9 cellular contexts compared by ENCODE assay signal in genomic region chr7:36119005-36119711, GRCh38. TPM values are rescaled to one million over a fixed set of nuclear protein-coding genes. Genes with fewer than 3 reads are reported as not detected.
DNase-seq lines count a peak whose midpoint lies in the region; ATAC-seq and TF ChIP-seq lines count a peak whose summit lies in the region.
"Had no signal": no experiment of that assay in that cellular context is flagged by ENCODE, and none has a peak within 500 bp of the region (broad histone marks: within the 10 kb centered on the region; RNA-seq: fewer than 3 reads in every experiment).

No MANE protein-coding gene starts in this region.

- CTCF ChIA-PET in HEK293 (lab: Yijun Ruan, JAX) = interaction anchor here (0.7 to 1.3 kb wide), 3 partner anchors 10 to 173 kb away, joined by 3 to 4 read pairs (median 4); no protein-coding TSS in a partner anchor

- H3K4me1 ChIP-seq in HEK293 (ENCODE audit: control insufficient read depth, insufficient read depth, low read length) (peaks cover 6% of the 10 kb centered on the region; the same call in 1 of the 2 replicates), RWPE2 (ENCODE audit: insufficient read depth, poor library complexity, severe bottlenecking) (peaks cover 43% of the 10 kb centered on the region)

- POLR2A ChIA-PET in HEK293 (lab: Yijun Ruan, JAX) = no interaction called here

- H3K9me3 ChIP-seq in HEK293 (ENCODE audit: control insufficient read depth, insufficient read depth, low read depth, low read length) (no peaks in the 10 kb centered on the region), RWPE2 (ENCODE audit: severe bottlenecking) (no peaks in the 10 kb centered on the region)

- no peak overlapping the region for H3K27ac Mint-ChIP-seq in activated naive CD4-positive, alpha-beta T cell treated with anti-CD3 and anti-CD28 coated beads, Interleukin-2, amount 50 U/mL, for 72 hours
- H3K27ac Mint-ChIP-seq: activated CD4-positive, alpha-beta memory T cell treated with anti-CD3 and anti-CD28 coated beads, Interleukin-2, amount 10 ng/mL, durations not matched to agents 7 days and 5 days had no signal

- peak; percentile 60 for ATAC-seq in RWPE2 (ENCODE audit: low read depth)
- no peak for ATAC-seq in HG02885 (IDR thresholded peaks at IDR 0.05; ENCODE audit: poor library complexity, unreplicated experiment)
- no peak for ATAC-seq in activated naive CD4-positive, alpha-beta T cell treated with anti-CD3 and anti-CD28 coated beads, Interleukin-2, amount 50 U/mL, for 72 hours
- ATAC-seq in HG02938 (IDR thresholded peaks at IDR 0.05; ENCODE audit: unreplicated experiment) = no peak

- no peaks in the 10 kb centered on the region for H3K36me3 ChIP-seq in HEK293 (ENCODE audit: control insufficient read depth in 2 of 2, insufficient read depth in 1 of 2, low read length in 2 of 2)
- no peaks in the 10 kb centered on the region for H3K36me3 ChIP-seq in RWPE2 (ENCODE audit: low read depth)

- peaks cover 16 to 21% of the 10 kb centered on the region in 2 donors for H3K9me3 Mint-ChIP-seq in activated naive CD4-positive, alpha-beta T cell treated with anti-CD3 and anti-CD28 coated beads, Interleukin-2, amount 50 U/mL, for 72 hours

- DNase-seq in RWPE2 (ENCODE audit: low spot score) (no peak), fibroblast of villous mesenchyme (ENCODE audit: low read depth) (peak; percentile 97), NCI-H1048 (lab: John Stamatoyannopoulos, UW) (no peak)
- no peak for DNase-seq in activated naive CD4-positive, alpha-beta T cell treated with anti-CD3 and anti-CD28 coated beads, Interleukin-2, amount 50 U/mL, for 72 hours (ENCODE audit: low spot score in 2 of 2)
- DNase-seq: activated CD4-positive, alpha-beta memory T cell treated with anti-CD3 and anti-CD28 coated beads, Interleukin-2, amount 10 ng/mL, durations not matched to agents 7 days and 5 days had no signal

- H3K4me3 ChIP-seq in HEK293 (ENCODE audit: low read depth, low read length) (no peak overlapping the region), RWPE2 (ENCODE audit: severe bottlenecking) (no peak overlapping the region), fibroblast of villous mesenchyme (ENCODE audit: low read depth, low read length) (no peak overlapping the region), skin epidermis (no peak overlapping the region)

- H3K27me3 ChIP-seq in RWPE2 (ENCODE audit: insufficient read depth, poor library complexity, severe bottlenecking) = no peaks in the 10 kb centered on the region

- H3K36me3 Mint-ChIP-seq in activated naive CD4-positive, alpha-beta T cell treated with anti-CD3 and anti-CD28 coated beads, Interleukin-2, amount 50 U/mL, for 72 hours = peaks cover 28 to 29% of the 10 kb centered on the region in 2 donors

- TF ChIP-seq CTCF in HEK293 (tag by site-specific recombination; IDR thresholded peaks at IDR 0.05) (no peak), RWPE2 (IDR thresholded peaks at IDR 0.05; ENCODE audit: poor library complexity, severe bottlenecking) (no peak), fibroblast of villous mesenchyme (IDR thresholded peaks at IDR 0.05; ENCODE audit: insufficient read depth, low read depth, low read length) (no peak)

- no peak overlapping the region for H3K27ac ChIP-seq in HEK293 (ENCODE audit: extremely low read depth, low read depth, low read length)
- H3K27ac ChIP-seq in RWPE2 (ENCODE audit: poor library complexity, severe bottlenecking) = peak overlapping the region; percentile 97
- peak overlapping the region in 14 of 21 experiments; percentile 4 to 82 (median 62) for H3K27ac ChIP-seq in skin epidermis

TF ChIP-seq in HEK293, 187 proteins besides CTCF, POLR2A, EP300 and RAD21:
- TF ChIP-seq, protein P1, sequence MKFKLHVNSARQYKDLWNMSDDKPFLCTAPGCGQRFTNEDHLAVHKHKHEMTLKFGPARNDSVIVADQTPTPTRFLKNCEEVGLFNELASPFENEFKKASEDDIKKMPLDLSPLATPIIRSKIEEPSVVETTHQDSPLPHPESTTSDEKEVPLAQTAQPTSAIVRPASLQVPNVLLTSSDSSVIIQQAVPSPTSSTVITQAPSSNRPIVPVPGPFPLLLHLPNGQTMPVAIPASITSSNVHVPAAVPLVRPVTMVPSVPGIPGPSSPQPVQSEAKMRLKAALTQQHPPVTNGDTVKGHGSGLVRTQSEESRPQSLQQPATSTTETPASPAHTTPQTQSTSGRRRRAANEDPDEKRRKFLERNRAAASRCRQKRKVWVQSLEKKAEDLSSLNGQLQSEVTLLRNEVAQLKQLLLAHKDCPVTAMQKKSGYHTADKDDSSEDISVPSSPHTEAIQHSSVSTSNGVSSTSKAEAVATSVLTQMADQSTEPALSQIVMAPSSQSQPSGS (tag by site-specific recombination; IDR thresholded peaks at IDR 0.05; ENCODE audit: low read depth) = peak; percentile 55; the same call in 1 of the 2 replicates
- TF ChIP-seq ZNF629 (tag by site-specific recombination; IDR thresholded peaks at IDR 0.05) = peak; percentile 27; the same call in 1 of the 2 replicates
- no peak for TF ChIP-seq ZNF433 (tag by site-specific recombination; IDR thresholded peaks at IDR 0.05; ENCODE audit: low read depth)
- TF ChIP-seq ZBTB21 (tag by site-specific recombination; IDR thresholded peaks at IDR 0.05) = 0 out of 2 replicates have a peak, but pooled peaks have one; percentile 16
- TF ChIP-seq, protein P2, sequence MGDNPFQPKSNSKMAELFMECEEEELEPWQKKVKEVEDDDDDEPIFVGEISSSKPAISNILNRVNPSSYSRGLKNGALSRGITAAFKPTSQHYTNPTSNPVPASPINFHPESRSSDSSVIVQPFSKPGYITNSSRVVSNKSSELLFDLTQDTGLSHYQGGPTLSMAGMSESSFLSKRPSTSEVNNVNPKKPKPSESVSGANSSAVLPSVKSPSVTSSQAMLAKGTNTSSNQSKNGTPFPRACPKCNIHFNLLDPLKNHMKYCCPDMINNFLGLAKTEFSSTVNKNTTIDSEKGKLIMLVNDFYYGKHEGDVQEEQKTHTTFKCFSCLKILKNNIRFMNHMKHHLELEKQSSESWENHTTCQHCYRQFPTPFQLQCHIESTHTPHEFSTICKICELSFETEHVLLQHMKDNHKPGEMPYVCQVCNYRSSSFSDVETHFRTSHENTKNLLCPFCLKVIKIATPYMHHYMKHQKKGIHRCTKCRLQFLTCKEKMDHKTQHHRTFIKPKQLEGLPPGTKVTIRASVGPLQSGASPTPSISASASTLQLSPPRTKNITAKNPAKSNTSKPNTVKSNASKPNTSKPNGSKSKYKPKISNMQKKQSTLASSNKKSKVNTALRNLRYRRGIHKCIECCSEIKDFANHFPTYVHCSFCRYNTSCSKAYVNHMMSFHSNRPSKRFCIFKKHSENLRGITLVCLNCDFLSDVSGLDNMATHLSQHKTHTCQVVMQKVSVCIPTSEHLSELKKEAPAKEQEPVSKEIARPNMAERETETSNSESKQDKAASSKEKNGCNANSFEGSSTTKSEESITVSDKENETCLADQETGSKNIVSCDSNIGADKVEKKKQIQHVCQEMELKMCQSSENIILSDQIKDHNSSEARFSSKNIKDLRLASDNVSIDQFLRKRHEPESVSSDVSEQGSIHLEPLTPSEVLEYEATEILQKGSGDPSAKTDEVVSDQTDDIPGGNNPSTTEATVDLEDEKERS (tag by site-specific recombination; IDR thresholded peaks at IDR 0.05) = no peak
- 0 out of 2 replicates have a peak, but pooled peaks have one; percentile 33 for TF ChIP-seq ZNF558 (tag by site-specific recombination; IDR thresholded peaks at IDR 0.05)
- TF ChIP-seq REPIN1 (tag by site-specific recombination; IDR thresholded peaks at IDR 0.05; ENCODE audit: low read depth) = no peak

RNA-seq across cellular contexts. Expression of gene EEPD1, which starts 33.9 kb away (rescaled TPM):
- 5.2 and 9.3 TPM in 2 replicates for total RNA-seq in fibroblast of villous mesenchyme
- total RNA-seq in activated naive CD4-positive, alpha-beta T cell treated with anti-CD3 and anti-CD28 coated beads, Interleukin-2, amount 50 U/mL, for 72 hours = 1 to 10 TPM in 1 of 2 donors, under 1 TPM in 1; 0.82 to 1.4 TPM
